ENCODE assay signal across 1 cellular context in the genomic region with DNA sequence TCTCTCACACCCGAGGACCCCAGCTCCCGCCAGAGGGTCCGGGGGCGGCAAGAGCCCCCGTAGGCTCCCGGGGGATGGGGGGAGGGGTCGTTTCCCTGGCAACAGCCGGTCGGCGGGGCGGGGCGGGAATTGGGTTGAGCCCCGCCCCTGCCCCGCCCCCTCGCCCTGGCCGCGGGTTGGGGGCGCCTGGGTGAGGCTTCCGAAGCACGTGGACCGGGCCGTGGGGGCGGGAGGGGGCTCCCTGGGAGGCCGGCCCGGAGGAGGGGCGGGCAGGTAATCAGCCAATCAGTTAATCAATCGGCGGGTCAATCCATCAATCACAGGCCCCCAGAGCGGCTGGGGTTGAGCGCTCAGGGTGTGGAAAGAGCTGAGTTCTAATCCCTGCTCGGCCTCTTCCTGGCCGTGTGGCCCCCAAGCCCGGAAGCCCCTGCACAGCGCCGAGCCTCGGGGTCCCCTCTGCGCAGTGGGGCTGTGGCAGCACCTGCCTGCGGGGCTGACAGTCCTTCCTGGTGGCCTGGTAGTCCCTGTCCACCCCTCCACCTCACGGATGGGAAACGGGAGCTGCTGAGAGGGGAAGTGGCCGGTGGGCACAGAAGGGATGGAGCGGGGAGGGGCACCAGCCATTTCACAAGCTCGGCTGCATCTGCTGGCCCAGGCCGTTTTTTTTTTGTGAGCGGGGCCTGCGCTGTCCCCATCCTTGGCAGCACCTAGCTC.
TF ChIP-seq lines count a peak whose summit lies in the region.

No MANE protein-coding gene starts in this region.

TF ChIP-seq in K562, 482 proteins besides CTCF, POLR2A, EP300 and RAD21 (continued from another document):
- TF ChIP-seq, protein P1, sequence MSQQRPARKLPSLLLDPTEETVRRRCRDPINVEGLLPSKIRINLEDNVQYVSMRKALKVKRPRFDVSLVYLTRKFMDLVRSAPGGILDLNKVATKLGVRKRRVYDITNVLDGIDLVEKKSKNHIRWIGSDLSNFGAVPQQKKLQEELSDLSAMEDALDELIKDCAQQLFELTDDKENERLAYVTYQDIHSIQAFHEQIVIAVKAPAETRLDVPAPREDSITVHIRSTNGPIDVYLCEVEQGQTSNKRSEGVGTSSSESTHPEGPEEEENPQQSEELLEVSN (IDR thresholded peaks at IDR 0.05; ENCODE audit: borderline replicate concordance in 1 of 2, extremely low read depth in 1 of 2, insufficient read depth in 1 of 2, insufficient read length in 1 of 2, low read depth in 1 of 2, low read length in 1 of 2, poor library complexity in 1 of 2, severe bottlenecking in 1 of 2), result peak in 1 of 2 experiments; percentile 25
- TF ChIP-seq CHD2 (IDR thresholded peaks at IDR 0.05; ENCODE audit: low read depth, low read length), result no peak
- TF ChIP-seq PKNOX1 (IDR thresholded peaks at IDR 0.05), result peak; percentile 63
- no peak for TF ChIP-seq CCAR2 (IDR thresholded peaks at IDR 0.05; ENCODE audit: low read depth, low read length)
- TF ChIP-seq RFX1 (IDR thresholded peaks at IDR 0.05), result peak; percentile 88
